Comparison of ENCODE assay signal across 9 cellular contexts in the genomic region with DNA sequence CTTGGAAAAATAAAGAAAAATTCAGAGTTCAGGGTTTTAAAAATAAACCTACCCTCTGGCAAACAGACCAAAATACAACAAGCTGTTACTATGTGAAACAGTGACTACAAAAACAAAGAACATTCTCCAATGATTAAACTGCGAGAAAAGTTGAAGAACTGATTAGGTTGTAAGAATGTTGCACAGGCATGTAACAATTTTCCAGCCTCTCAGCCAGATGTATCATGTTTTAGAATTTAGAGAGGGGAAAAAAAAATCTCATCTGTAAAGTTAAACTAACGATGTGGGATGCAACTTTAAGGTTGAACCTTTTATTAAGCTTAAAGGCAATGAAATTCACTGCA.
DNase-seq lines count a peak whose midpoint lies in the region; ATAC-seq and TF ChIP-seq lines count a peak whose summit lies in the region.
"Had no signal": no experiment of that assay in that cellular context is flagged by ENCODE, and none has a peak within 500 bp of the region (broad histone marks: within the 10 kb centered on the region; RNA-seq: fewer than 3 reads in every experiment).

No MANE protein-coding gene starts in this region.

- H3K27ac Mint-ChIP-seq in activated T-helper 17 cell treated with anti-CD3 and anti-CD28 coated beads, Interleukin-2, amount 50 U/mL, for 72 hours, result no peak overlapping the region

- intact Hi-C loops in left cardiac atrium (cut with DNase I) (loop anchor here in 1 of 2 donors (5.0 to 10.0 kb wide), 2 partner anchors 41 to 99 kb away; a partner anchor contains a TSS), gastrocnemius medialis (cut with DNase I; ENCODE audit: low total_unique reads) (loop anchor here (2.0 kb wide), 1 partner anchor 33 kb away; no protein-coding TSS in a partner anchor)

- no peaks in the 10 kb centered on the region for H3K9me3 Mint-ChIP-seq in activated T-helper 17 cell treated with anti-CD3 and anti-CD28 coated beads, Interleukin-2, amount 50 U/mL, for 72 hours

- TF ChIP-seq CTCF in GM12865 (IDR thresholded peaks at IDR 0.05; ENCODE audit: insufficient read depth, low read depth, low read length, missing control alignments), result no peak
- TF ChIP-seq CTCF in gastrocnemius medialis (IDR thresholded peaks at IDR 0.05 in 4 of 5, conservative IDR thresholded peaks at IDR 0.05 in 1 of 5), result no peak

- no peaks in the 10 kb centered on the region for H3K9me3 ChIP-seq in gastrocnemius medialis

- ATAC-seq in activated T-helper 17 cell treated with anti-CD3 and anti-CD28 coated beads, Interleukin-2, amount 50 U/mL, for 72 hours (replicated peaks), result no peak
- ATAC-seq in left cardiac atrium, result peak; percentile 39 to 47
- ATAC-seq in gastrocnemius medialis, result peak; percentile 10 to 20
- ATAC-seq in GM19351 (IDR thresholded peaks at IDR 0.05; ENCODE audit: unreplicated experiment), result no peak

- TF ChIP-seq POLR2A in gastrocnemius medialis (IDR thresholded peaks at IDR 0.05), result no peak

- in situ Hi-C loops in gastrocnemius medialis (cut with MboI; ENCODE audit: low sequenced_read_pairs in 4 of 4), result no loop called here

- peak overlapping the region; percentile 32 for H3K4me3 Mint-ChIP-seq in activated T-helper 17 cell treated with anti-CD3 and anti-CD28 coated beads, Interleukin-2, amount 50 U/mL, for 72 hours

- no peaks in the 10 kb centered on the region for H3K36me3 Mint-ChIP-seq in activated T-helper 17 cell treated with anti-CD3 and anti-CD28 coated beads, Interleukin-2, amount 50 U/mL, for 72 hours (ENCODE audit: low read depth)

- no peaks in the 10 kb centered on the region for H3K27me3 ChIP-seq in gastrocnemius medialis

- no peak for DNase-seq in GM12865 (ENCODE audit: low read depth)
- DNase-seq in left cardiac atrium, result no peak
- no peak for DNase-seq in gastrocnemius medialis
- no peak for DNase-seq in activated naive CD4-positive, alpha-beta T cell (lab: John Stamatoyannopoulos, UW)
- no peak for DNase-seq in CD1c-positive myeloid dendritic cell (ENCODE audit: extremely low spot score)
- DNase-seq in NCI-H1092 treated with DMSO at 0.1 percent for 48 hours (lab: John Stamatoyannopoulos, UW), result no peak
- DNase-seq: activated gamma-delta T cell had no signal

- H3K27ac ChIP-seq in gastrocnemius medialis, result peak overlapping the region; percentile 88 to 92 (median 88)

- peaks cover 45 to 57% of the 10 kb centered on the region in 2 donors for H3K4me1 ChIP-seq in gastrocnemius medialis

- H3K4me3 ChIP-seq in GM12865 (ENCODE audit: low read depth, low read length) (peak overlapping the region; percentile 25), gastrocnemius medialis (peak overlapping the region; percentile 14 to 29 (median 22))

- no peaks in the 10 kb centered on the region for H3K27me3 Mint-ChIP-seq in activated T-helper 17 cell treated with anti-CD3 and anti-CD28 coated beads, Interleukin-2, amount 50 U/mL, for 72 hours

- H3K4me1 Mint-ChIP-seq in activated T-helper 17 cell treated with anti-CD3 and anti-CD28 coated beads, Interleukin-2, amount 50 U/mL, for 72 hours, result peaks cover 3% of the 10 kb centered on the region

- H3K36me3 ChIP-seq in gastrocnemius medialis, result no peaks in the 10 kb centered on the region

Comparison
In these comparisons a context has a peak if more than half of its experiments do, and no peak if none do; other contexts are left out.
1. ATAC-seq: peak in left cardiac atrium (2 of 2) and gastrocnemius medialis (2 of 2); none in activated T-helper 17 cell treated with anti-CD3 and anti-CD28 coated beads, Interleukin-2, amount 50 U/mL, for 72 hours (single experiment) and GM19351 (single experiment).